ENCODE assay signal across 9 cellular contexts in the genomic region with DNA sequence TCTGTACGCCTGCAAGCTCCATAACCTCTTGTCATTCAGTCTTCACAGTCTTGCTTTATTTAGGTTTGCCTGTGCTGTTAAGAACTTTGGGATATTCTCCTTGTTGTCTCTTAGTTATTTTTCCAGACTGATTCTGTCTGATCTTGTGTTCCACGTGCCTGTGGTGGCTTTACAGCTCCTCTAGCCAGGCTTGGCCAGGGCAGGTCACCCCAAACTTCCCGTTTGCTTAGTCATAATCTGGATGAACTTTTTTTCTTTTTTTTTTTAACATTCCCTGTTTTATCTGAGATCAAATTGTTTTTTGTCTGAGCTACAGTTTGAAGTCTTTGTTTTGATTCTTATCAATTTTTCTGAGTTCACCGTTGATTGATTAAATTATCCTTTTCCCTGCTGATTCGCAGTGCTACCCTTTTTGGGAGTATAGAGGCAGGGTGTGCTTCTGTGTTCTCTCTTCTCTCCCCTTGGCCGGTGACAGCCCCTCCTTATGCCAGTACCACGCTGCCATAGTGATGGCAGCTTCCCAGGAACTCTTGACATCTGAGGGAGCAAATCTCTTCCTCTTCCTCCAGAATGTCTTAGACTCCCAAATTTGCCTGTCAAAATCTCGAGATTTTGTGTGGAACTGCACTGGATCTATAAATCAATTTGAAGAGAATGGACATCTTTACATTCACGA. TPM values are rescaled to one million over a fixed set of nuclear protein-coding genes. Genes with fewer than 3 reads are reported as not detected.
A peak's percentile ranks its signal among the peaks of the same experiment; 100 is the strongest.
DNase-seq lines count a peak whose midpoint lies in the region; ATAC-seq and TF ChIP-seq lines count a peak whose summit lies in the region.
"Had no signal": no experiment of that assay in that cellular context is flagged by ENCODE, and none has a peak within 500 bp of the region (broad histone marks: within the 10 kb centered on the region; RNA-seq: fewer than 3 reads in every experiment).

No MANE protein-coding gene starts in this region.

- intact Hi-C loops in Calu3 (cut with micrococcal nuclease; ENCODE audit: unreplicated experiment) = loop anchor here (5.0 to 10.0 kb wide), 2 partner anchors 91 to 354 kb away; a partner anchor contains a TSS
- intact Hi-C loops in colonic mucosa (cut with DNase I) = loop anchor here (10.0 kb wide), 1 partner anchor 94 kb away; a partner anchor contains a TSS

- no peak for ATAC-seq in GM18517 (IDR thresholded peaks at IDR 0.05; ENCODE audit: unreplicated experiment)

- H3K9ac ChIP-seq in colonic mucosa (ENCODE audit: low read depth in 2 of 2, low read length in 2 of 2) = no peak overlapping the region

- H3K9me3 Mint-ChIP-seq in Calu3 (ENCODE audit: low read depth, unreplicated experiment) = no peaks in the 10 kb centered on the region
- no peaks in the 10 kb centered on the region for H3K9me3 Mint-ChIP-seq in osteocyte (ENCODE audit: unreplicated experiment)

- no peak for TF ChIP-seq POLR2A in NB4 (IDR thresholded peaks at IDR 0.05; ENCODE audit: extremely low read depth, insufficient read length)

- DNase-seq in Calu3 = no peak
- DNase-seq in NB4 (ENCODE audit: low read depth) = peak; percentile 43
- DNase-seq in colonic mucosa = no peak
- no peak for DNase-seq in osteocyte (ENCODE audit: extremely low spot score, unreplicated experiment)
- DNase-seq in HEK293T (ENCODE audit: extremely low spot score) = no peak
- DNase-seq in NCI-H82 (lab: John Stamatoyannopoulos, UW) = no peak
- DNase-seq in kidney glomerular epithelial cell (lab: John Stamatoyannopoulos, UW) = no peak

- peaks cover 65% of the 10 kb centered on the region for H3K4me1 Mint-ChIP-seq in Calu3 (ENCODE audit: low read depth, unreplicated experiment)
- H3K4me1 Mint-ChIP-seq in osteocyte (ENCODE audit: unreplicated experiment) = peaks cover 76% of the 10 kb centered on the region

- TF ChIP-seq CTCF in Calu3 (IDR thresholded peaks at IDR 0.05; ENCODE audit: unreplicated experiment) (no peak), NB4 (IDR thresholded peaks at IDR 0.05; ENCODE audit: low read depth, low read length) (no peak), colonic mucosa (IDR thresholded peaks at IDR 0.05) (no peak), osteocyte (IDR thresholded peaks at IDR 0.05) (no peak)

- H3K27ac Mint-ChIP-seq in Calu3 (ENCODE audit: unreplicated experiment) (peak overlapping the region; percentile 83), osteocyte (ENCODE audit: unreplicated experiment) (peak overlapping the region; percentile 81)

- BruUV-seq in Calu3 (replicated peaks; lab: Mats Ljungman, UMichigan) = no TSS peak

- POLR2A ChIA-PET in HEK293T (lab: Yijun Ruan, JAX) = no interaction called here

- H3K27me3 ChIP-seq in colonic mucosa = no peaks in the 10 kb centered on the region

- H3K27me3 Mint-ChIP-seq in Calu3 (ENCODE audit: unreplicated experiment) = no peaks in the 10 kb centered on the region
- H3K27me3 Mint-ChIP-seq in osteocyte (ENCODE audit: unreplicated experiment) = no peaks in the 10 kb centered on the region

- H3K4me1 ChIP-seq in colonic mucosa = no peaks in the 10 kb centered on the region

- H3K36me3 Mint-ChIP-seq in Calu3 (ENCODE audit: insufficient read depth, unreplicated experiment) (peaks cover 31% of the 10 kb centered on the region), osteocyte (ENCODE audit: unreplicated experiment) (peaks cover 22% of the 10 kb centered on the region)

- peak overlapping the region; percentile 96 for H3K4me3 ChIP-seq in NB4 (ENCODE audit: low read depth, low read length)
- H3K4me3 ChIP-seq in colonic mucosa = peak overlapping the region; percentile 38
- H3K4me3 ChIP-seq: SK-N-MC had no signal

- CTCF ChIA-PET in Calu3 (lab: Charles Lee) (no interaction called here), HEK293T (lab: Yijun Ruan, JAX) (interaction anchor here (0.7 kb wide), 1 partner anchor 381 kb away, joined by 3 read pairs; no protein-coding TSS in a partner anchor)

- H3K4me3 Mint-ChIP-seq in Calu3 (ENCODE audit: low read depth, unreplicated experiment) (peak overlapping the region; percentile 74), osteocyte (ENCODE audit: unreplicated experiment) (peak overlapping the region; percentile 88)

- H3K27ac ChIP-seq in colonic mucosa = no peak overlapping the region
- H3K27ac ChIP-seq: SK-N-MC had no signal

- no peaks in the 10 kb centered on the region for H3K9me3 ChIP-seq in colonic mucosa

- no peaks in the 10 kb centered on the region for H3K36me3 ChIP-seq in colonic mucosa

TF ChIP-seq in HEK293T, 16 proteins besides CTCF, POLR2A, EP300 and RAD21:
- TF ChIP-seq ARNT (IDR thresholded peaks at IDR 0.05) = no peak
- TF ChIP-seq ZNF384 (IDR thresholded peaks at IDR 0.05) = no peak
- no peak for TF ChIP-seq SUZ12 (IDR thresholded peaks at IDR 0.05)

RNA-seq across cellular contexts. Expression of a gene that starts 2.5 kb away (rescaled TPM):
- total RNA-seq in Calu3 (2022) (110 and 173 TPM in 2 replicates), colonic mucosa (10 to 100 TPM; 35.7 to 53.6 TPM), osteocyte (120 and 122 TPM in 2 replicates)
